In genomic region chr17:83086907-83087787, GRCh38 we compare ENCODE assay signal across 26 cellular contexts. TPM values are rescaled to one million over a fixed set of nuclear protein-coding genes. Genes with fewer than 3 reads are reported as not detected.
DNase-seq lines count a peak whose midpoint lies in the region; ATAC-seq, FAIRE-seq and TF ChIP-seq lines count a peak whose summit lies in the region.
"Had no signal": no experiment of that assay in that cellular context is flagged by ENCODE, and none has a peak within 500 bp of the region (broad histone marks: within the 10 kb centered on the region; RNA-seq: fewer than 3 reads in every experiment).

No MANE protein-coding gene starts in this region.

- H3K27me3 Mint-ChIP-seq in GM23338 (ENCODE audit: insufficient read depth, low read depth, poor library complexity) (peaks cover 15% of the 10 kb centered on the region), neural progenitor cell (ENCODE audit: insufficient read depth, low read depth) (peaks cover 10% of the 10 kb centered on the region)
- no peaks in the 10 kb centered on the region for H3K27me3 Mint-ChIP-seq in natural killer cell treated with Interleukin-12 subunit alpha and Interleukin-12 subunit beta and Interleukin-15 and Interleukin-18, amount 100 ng/mL, for 72 hours
- no peaks in the 10 kb centered on the region for H3K27me3 Mint-ChIP-seq in effector memory CD8-positive, alpha-beta T cell

- peak overlapping the region; percentile 68; the same call in 1 of the 2 replicates for H3K27ac Mint-ChIP-seq in GM23338
- H3K27ac Mint-ChIP-seq in natural killer cell treated with Interleukin-12 subunit alpha and Interleukin-12 subunit beta and Interleukin-15 and Interleukin-18, amount 100 ng/mL, for 72 hours: peak overlapping the region; percentile 76 to 94
- no peak overlapping the region for H3K27ac Mint-ChIP-seq in neural progenitor cell
- H3K27ac Mint-ChIP-seq in effector memory CD8-positive, alpha-beta T cell: peak overlapping the region in 1 of 2 donors; percentile 96
- H3K27ac Mint-ChIP-seq: activated CD8-positive, alpha-beta T cell treated with anti-CD3 and anti-CD28 coated beads for 36 hours had no signal

- H3K79me2 ChIP-seq in GM23338 (replicated peaks; ENCODE audit: insufficient read depth) (peaks cover 47% of the 10 kb centered on the region), K562 (ENCODE audit: control insufficient read depth, insufficient read depth, low read length) (peaks cover 51% of the 10 kb centered on the region), neural progenitor cell (ENCODE audit: low read depth) (no peaks in the 10 kb centered on the region)

- H3K4me1 Mint-ChIP-seq in GM23338: peaks cover 45% of the 10 kb centered on the region
- H3K4me1 Mint-ChIP-seq in natural killer cell treated with Interleukin-12 subunit alpha and Interleukin-12 subunit beta and Interleukin-15 and Interleukin-18, amount 100 ng/mL, for 72 hours (ENCODE audit: low read depth in 2 of 2): peaks cover 36 to 56% of the 10 kb centered on the region in 2 donors
- H3K4me1 Mint-ChIP-seq in neural progenitor cell: peaks cover 27% of the 10 kb centered on the region
- peaks cover 41 to 46% of the 10 kb centered on the region in 2 donors for H3K4me1 Mint-ChIP-seq in effector memory CD8-positive, alpha-beta T cell (ENCODE audit: low read depth in 2 of 2)

- 94% methylated on average over 31 of the region's 39 CpGs for WGBS in K562 (ENCODE audit: insufficient coverage, low coverage, missing lambda C conversion rate)
- 88% methylated on average over 6 of the region's 39 CpGs for WGBS in suprapubic skin

- ATAC-seq in GM23338 (no peak), K562 (no peak), GM19467 (IDR thresholded peaks at IDR 0.05; ENCODE audit: unreplicated experiment) (no peak)
- ATAC-seq in natural killer cell treated with Interleukin-12 subunit alpha and Interleukin-12 subunit beta and Interleukin-15 and Interleukin-18, amount 100 ng/mL, for 72 hours: no peak
- no peak for ATAC-seq in effector memory CD8-positive, alpha-beta T cell (replicated peaks)
- ATAC-seq: activated CD4-positive, CD25-positive, alpha-beta regulatory T cell treated with anti-CD3 and anti-CD28 coated beads, Interleukin-2, amount 50 U/mL, for 24 hours; activated CD8-positive, alpha-beta T cell treated with anti-CD3 and anti-CD28 coated beads for 36 hours; left lung; psoas muscle; stimulated activated naive CD8-positive, alpha-beta T cell treated with anti-CD3 and anti-CD28 coated beads, Interleukin-15, amount 100 ng/mL, for 72 hours had no signal

- no peak for FAIRE-seq in K562 (lab: Jason Lieb, UNC)
- FAIRE-seq: bronchial epithelial cell, endometrium, H54 had no signal

- H3K9me3 Mint-ChIP-seq in GM23338: no peaks in the 10 kb centered on the region; the same call in 2 of the 3 replicates
- no peaks in the 10 kb centered on the region for H3K9me3 Mint-ChIP-seq in natural killer cell treated with Interleukin-12 subunit alpha and Interleukin-12 subunit beta and Interleukin-15 and Interleukin-18, amount 100 ng/mL, for 72 hours
- H3K9me3 Mint-ChIP-seq in neural progenitor cell: no peaks in the 10 kb centered on the region
- no peaks in the 10 kb centered on the region for H3K9me3 Mint-ChIP-seq in effector memory CD8-positive, alpha-beta T cell
- H3K9me3 Mint-ChIP-seq: activated CD8-positive, alpha-beta T cell treated with anti-CD3 and anti-CD28 coated beads for 36 hours; stimulated activated naive CD8-positive, alpha-beta T cell treated with anti-CD3 and anti-CD28 coated beads, Interleukin-15, amount 100 ng/mL, for 72 hours had no signal

- peaks cover 21% of the 10 kb centered on the region for H3K4me1 ChIP-seq in GM23338 (ENCODE audit: insufficient read depth)
- peaks cover 15 to 82% of the 10 kb centered on the region in 2 experiments; a peak in 4 of 5 replicates for H3K4me1 ChIP-seq in K562 (replicated peaks in 1 of 2; ENCODE audit: control insufficient read depth in 2 of 2, insufficient read depth in 2 of 2, low read length in 2 of 2)
- H3K4me1 ChIP-seq in suprapubic skin: peaks cover 97% of the 10 kb centered on the region
- H3K4me1 ChIP-seq in neural progenitor cell: no peaks in the 10 kb centered on the region

- H3K36me3 ChIP-seq in GM23338 (ENCODE audit: insufficient read depth): no peaks in the 10 kb centered on the region
- H3K36me3 ChIP-seq in K562 (ENCODE audit: control insufficient read depth, insufficient read depth, low read length): peaks cover 63% of the 10 kb centered on the region; the same call in 2 of the 3 replicates
- H3K36me3 ChIP-seq in suprapubic skin: peaks cover 21% of the 10 kb centered on the region
- no peaks in the 10 kb centered on the region for H3K36me3 ChIP-seq in neural progenitor cell

- H3K27me3 ChIP-seq in GM23338 (ENCODE audit: insufficient read depth) (no peaks in the 10 kb centered on the region), K562 (ENCODE audit: control insufficient read depth in 2 of 2, insufficient read depth in 2 of 2, low read length in 2 of 2) (no peaks in the 10 kb centered on the region), suprapubic skin (no peaks in the 10 kb centered on the region), neural progenitor cell (peaks cover 16% of the 10 kb centered on the region)

- POLR2A ChIA-PET in K562 (lab: Yijun Ruan, JAX): interaction anchor here (0.6 to 1.0 kb wide), 3 partner anchors 14 to 103 kb away, joined by 3 read pairs; no protein-coding TSS in a partner anchor

- no peak overlapping the region for H3K4me2 ChIP-seq in GM23338
- no peak overlapping the region for H3K4me2 ChIP-seq in K562 (ENCODE audit: insufficient read depth, low read length)
- no peak overlapping the region for H3K4me2 ChIP-seq in neural progenitor cell
- H3K4me2 ChIP-seq: KMS-11 had no signal

- intact Hi-C loops in K562 (cut with micrococcal nuclease): no loop called here

- TF ChIP-seq EP300 in K562 (IDR thresholded peaks at IDR 0.05; ENCODE audit: low read length) (no peak), suprapubic skin (IDR thresholded peaks at IDR 0.05) (no peak)

- no peaks in the 10 kb centered on the region for H3K9me3 ChIP-seq in K562 (replicated peaks; ENCODE audit: control insufficient read depth, insufficient read depth, low read depth, low read length)
- no peaks in the 10 kb centered on the region for H3K9me3 ChIP-seq in suprapubic skin
- H3K9me3 ChIP-seq in neural progenitor cell (ENCODE audit: low read depth): no peaks in the 10 kb centered on the region
- H3K9me3 ChIP-seq: left lung, psoas muscle had no signal

- H3K4me3 ChIP-seq in GM23338 (no peak overlapping the region), K562 (no peak overlapping the region), suprapubic skin (peak overlapping the region; percentile 4), neural progenitor cell (no peak overlapping the region)
- H3K4me3 ChIP-seq: left lung, psoas muscle had no signal

- H4K20me1 ChIP-seq in GM23338 (replicated peaks; ENCODE audit: insufficient read depth) (no peaks in the 10 kb centered on the region; the same call in 1 of the 2 replicates), K562 (replicated peaks; ENCODE audit: control insufficient read depth, insufficient read depth, low read length) (peaks cover 39% of the 10 kb centered on the region), neural progenitor cell (ENCODE audit: low read depth) (peaks cover 12% of the 10 kb centered on the region)

- no TSS peak for BruUV-seq in K562 (replicated peaks; lab: Mats Ljungman, UMichigan)

- peaks cover 20% of the 10 kb centered on the region; the same call in 2 of the 3 replicates for H3K36me3 Mint-ChIP-seq in GM23338 (ENCODE audit: low read depth)
- H3K36me3 Mint-ChIP-seq in natural killer cell treated with Interleukin-12 subunit alpha and Interleukin-12 subunit beta and Interleukin-15 and Interleukin-18, amount 100 ng/mL, for 72 hours: peaks cover 6% of the 10 kb centered on the region
- H3K36me3 Mint-ChIP-seq in neural progenitor cell: peaks cover 13% of the 10 kb centered on the region
- peaks cover 93% of the 10 kb centered on the region for H3K36me3 Mint-ChIP-seq in effector memory CD8-positive, alpha-beta T cell (ENCODE audit: insufficient read depth)

- TF ChIP-seq POLR2A in K562 (conservative IDR thresholded peaks at IDR 0.05) (no peak), suprapubic skin (IDR thresholded peaks at IDR 0.05) (no peak)

- no peaks in the 10 kb centered on the region for H3K9me2 ChIP-seq in GM23338 (ENCODE audit: insufficient read depth)

- H3K27ac ChIP-seq in GM23338 (ENCODE audit: low read depth): no peak overlapping the region
- no peak overlapping the region for H3K27ac ChIP-seq in K562 (ENCODE audit: extremely low read depth, low read depth, low read length)
- H3K27ac ChIP-seq in suprapubic skin: peak overlapping the region; percentile 37
- no peak overlapping the region for H3K27ac ChIP-seq in neural progenitor cell
- H3K27ac ChIP-seq: KMS-11, left lung, psoas muscle had no signal

- peaks cover 7% of the 10 kb centered on the region for H3K9me1 ChIP-seq in K562 (ENCODE audit: control insufficient read depth, insufficient read depth, low read length)

- CTCF ChIA-PET in K562 (lab: Yijun Ruan, JAX; ENCODE audit: low intra/inter-chr PET ratio): no interaction called here

- peak overlapping the region in 1 of 2 experiments; percentile 71; a peak in 2 of 4 replicates for H3K9ac ChIP-seq in K562 (ENCODE audit: insufficient read depth in 1 of 2, low read depth in 2 of 2, low read length in 2 of 2)
- no peak overlapping the region for H3K9ac ChIP-seq in neural progenitor cell
- H3K9ac ChIP-seq: KMS-11 had no signal

- no peak for TF ChIP-seq CTCF in GM23338 (conservative IDR thresholded peaks at IDR 0.05; ENCODE audit: low read depth in 2 of 2)
- TF ChIP-seq CTCF in K562 (IDR thresholded peaks at IDR 0.05 in 2 of 3, conservative IDR thresholded peaks at IDR 0.05 in 1 of 3; ENCODE audit: insufficient read depth in 2 of 3, low read depth in 1 of 3, low read length in 3 of 3): no peak
- TF ChIP-seq CTCF in suprapubic skin (IDR thresholded peaks at IDR 0.05): no peak
- TF ChIP-seq CTCF in neural progenitor cell (IDR thresholded peaks at IDR 0.05): no peak

- no peak for TF ChIP-seq RAD21 in K562 (CRISPR knock-in tag; conservative IDR thresholded peaks at IDR 0.05 in 1 of 2, IDR thresholded peaks at IDR 0.05 in 1 of 2)

- in situ Hi-C loops in K562 (cut with MboI): no loop called here

- DNase-seq in GM23338 (ENCODE audit: low spot score) (no peak), K562 (ENCODE audit: extremely low read depth in 1 of 4, low spot score in 3 of 4) (peak in 1 of 4 experiments; percentile 12), suprapubic skin (ENCODE audit: low spot score in 2 of 2) (no peak), hepatic stellate cell (ENCODE audit: low spot score) (no peak), neural progenitor cell (ENCODE audit: low spot score) (no peak)
- DNase-seq in natural killer cell treated with Interleukin-12 subunit alpha and Interleukin-12 subunit beta and Interleukin-15 and Interleukin-18, amount 100 ng/mL, for 72 hours (ENCODE audit: low spot score): no peak
- no peak for DNase-seq in effector memory CD8-positive, alpha-beta T cell
- DNase-seq: activated CD8-positive, alpha-beta T cell treated with anti-CD3 and anti-CD28 coated beads for 36 hours; activated gamma-delta T cell; activated T-cell treated with anti-CD3 and anti-CD28 coated beads for 4 hours; cortex of kidney; DMS 273 treated with DMSO at 0.1 percent for 48 hours; left lung; midbrain; NCI-H1694; psoas muscle; stimulated activated CD4-positive, alpha-beta T cell treated with anti-CD3 and anti-CD28 coated beads, Interleukin-12 subunit alpha, Interleukin-12 subunit beta, amount 100 ng/mL, for 4 hours; stimulated activated CD4-positive, alpha-beta T cell treated with anti-CD3 and anti-CD28 coated beads, Interleukin-4, amount 100 ng/mL, for 4 hours; stimulated activated naive CD8-positive, alpha-beta T cell treated with anti-CD3 and anti-CD28 coated beads, Interleukin-15, amount 100 ng/mL, for 72 hours; SW 1271 had no signal

- H3F3A ChIP-seq in GM23338 (replicated peaks; ENCODE audit: low read depth): 0 out of 2 replicates have a peak, but pooled peaks cover 3% of the 10 kb centered on the region
- no peaks in the 10 kb centered on the region for H3F3A ChIP-seq in neural progenitor cell (ENCODE audit: low read depth)

- no peak overlapping the region for H3K4me3 Mint-ChIP-seq in GM23338
- H3K4me3 Mint-ChIP-seq in natural killer cell treated with Interleukin-12 subunit alpha and Interleukin-12 subunit beta and Interleukin-15 and Interleukin-18, amount 100 ng/mL, for 72 hours: no peak overlapping the region
- no peak overlapping the region for H3K4me3 Mint-ChIP-seq in neural progenitor cell
- H3K4me3 Mint-ChIP-seq in effector memory CD8-positive, alpha-beta T cell: peak overlapping the region in 1 of 2 donors; percentile 83
- H3K4me3 Mint-ChIP-seq: activated CD8-positive, alpha-beta T cell treated with anti-CD3 and anti-CD28 coated beads for 36 hours; stimulated activated naive CD8-positive, alpha-beta T cell treated with anti-CD3 and anti-CD28 coated beads, Interleukin-15, amount 100 ng/mL, for 72 hours had no signal

- H2AFZ ChIP-seq in GM23338 (no peak overlapping the region), K562 (ENCODE audit: low read depth, low read length) (no peak overlapping the region), neural progenitor cell (replicated peaks) (no peak overlapping the region)

RNA-seq across cellular contexts. Expression of gene METRNL, which starts 7.7 kb away (rescaled TPM):
- total RNA-seq in GM23338 (2014; rRNA removed; shearing (Covaris generic)): 17.4 and 20.2 TPM in 2 replicates
- polyA plus RNA-seq in GM23338 (2016; fragmentation: Nextera tagmentation; extraction: Ambion mirVana): 12.2 and 16.1 TPM in 2 replicates
- 12.2 and 22.8 TPM in 2 replicates for total RNA-seq in K562 (2011; cell fraction: chromatin; rRNA removed; ENCODE audit: low replicate concordance)
- 23.4 and 25.7 TPM in 2 replicates for total RNA-seq in K562 (2011; cell fraction: nucleolus; rRNA removed)
- total RNA-seq in K562 (2011; cell fraction: nucleoplasm; rRNA removed): 12.5 and 12.8 TPM in 2 replicates
- 28.2 and 34.9 TPM in 2 replicates for total RNA-seq in K562 (2014; rRNA removed)
- total RNA-seq in K562 (2014; rRNA removed; fragmentation: Illumina TruSeq; extraction: Trizol): 2.2 and 2.3 TPM in 2 replicates
- total RNA-seq in K562 (2015; rRNA removed; fragmentation: Illumina TruSeq; extraction: Trizol): 10.7 and 14.2 TPM in 2 replicates
- 25.7 and 31.8 TPM in 2 replicates for total RNA-seq in K562 (2021)
- 2.9 and 6.2 TPM in 2 replicates for polyA plus RNA-seq in K562 (2011; rRNA removed)
- polyA plus RNA-seq in K562 (2011; cell fraction: cytosol; rRNA removed): 14.1 and 23.9 TPM in 2 replicates
- polyA plus RNA-seq in K562 (2011; cell fraction: nucleus; rRNA removed): 8.7 and 14.9 TPM in 2 replicates
- polyA plus RNA-seq in K562 (2012): 24.6 and 38.9 TPM in 2 replicates
- polyA plus RNA-seq in K562 (2014; fragmentation: Illumina TruSeq; extraction: Trizol): 1.7 and 10.2 TPM in 2 replicates
- under 1 TPM; 0.17 to 0.18 TPM for polyA plus RNA-seq in K562 (2014; fragmentation: Nextera tagmentation; extraction: Ambion mirVana)
- polyA plus RNA-seq in K562 (2014; rRNA removed): 19.5 and 23.5 TPM in 2 replicates
- polyA minus RNA-seq in K562 (2011; rRNA and poly(A)+ RNA removed): 1.9 and 2.0 TPM in 2 replicates
- 19.5 and 23.5 TPM in 2 replicates for polyA minus RNA-seq in K562 (2011; cell fraction: cytosol; rRNA and poly(A)+ RNA removed)
- 6.1 and 6.4 TPM in 2 replicates for polyA minus RNA-seq in K562 (2011; cell fraction: nucleus; rRNA and poly(A)+ RNA removed)
- total RNA-seq in natural killer cell treated with Interleukin-12 subunit alpha and Interleukin-12 subunit beta and Interleukin-15 and Interleukin-18, amount 100 ng/mL, for 72 hours: 100 to 1,000 TPM; 179 to 208 TPM
- total RNA-seq in suprapubic skin: 100 to 1,000 TPM in 3 of 4 donors, 10 to 100 TPM in 1; 59.1 to 222 (median 155) TPM
- total RNA-seq in neural progenitor cell (ENCODE audit: low replicate concordance): 3.6 and 12.9 TPM in 2 replicates
